In genomic region chr2:67991456-67991855, GRCh38 we compare ENCODE assay signal across 23 cellular contexts.
DNase-seq lines count a peak whose midpoint lies in the region; ATAC-seq, FAIRE-seq and TF ChIP-seq lines count a peak whose summit lies in the region.
"Had no signal": no experiment of that assay in that cellular context is flagged by ENCODE, and none has a peak within 500 bp of the region (broad histone marks: within the 10 kb centered on the region; RNA-seq: fewer than 3 reads in every experiment).

No MANE protein-coding gene starts in this region.

- dilution Hi-C loops in endothelial cell of umbilical vein (cut with MboI; ENCODE audit: extremely low pct_ligation_motif_present, low sequenced_read_pairs), result no loop called here

- CTCF ChIA-PET in endothelial cell of umbilical vein (lab: Charles Lee), result no interaction called here

- intact Hi-C loops in endothelial cell of umbilical vein (cut with micrococcal nuclease), result loop anchor here (5.0 to 10.0 kb wide), 2 partner anchors 117 to 879 kb away; no protein-coding TSS in a partner anchor

- H3K79me2 ChIP-seq in endothelial cell of umbilical vein (ENCODE audit: control insufficient read depth, insufficient read depth, low read length), result no peaks in the 10 kb centered on the region

- no peaks in the 10 kb centered on the region for H3K9me3 ChIP-seq in endothelial cell of umbilical vein (replicated peaks; ENCODE audit: control insufficient read depth, insufficient read depth, low read length)
- H3K9me3 ChIP-seq: A549 had no signal

- H3K4me3 ChIP-seq in AG10803 (ENCODE audit: low read length) (no peak overlapping the region), HFF-Myc (replicated peaks; ENCODE audit: low read depth, low read length) (no peak overlapping the region), endothelial cell of umbilical vein (replicated peaks in 1 of 3; ENCODE audit: insufficient read depth in 1 of 3, low read depth in 1 of 3, low read length in 3 of 3) (no peak overlapping the region)
- H3K4me3 ChIP-seq: A549, GM12878, GM23338 had no signal

- H4K20me1 ChIP-seq in endothelial cell of umbilical vein (replicated peaks; ENCODE audit: control insufficient read depth, extremely low read depth, insufficient read depth, low read length), result no peaks in the 10 kb centered on the region

- H3K27me3 ChIP-seq in endothelial cell of umbilical vein (ENCODE audit: control insufficient read depth in 2 of 2, insufficient read depth in 2 of 2, low read length in 2 of 2), result no peaks in the 10 kb centered on the region

- peak; percentile 31 for FAIRE-seq in endothelial cell of umbilical vein (lab: Jason Lieb, UNC)
- FAIRE-seq: A549, GM19239 had no signal

- POLR2A ChIA-PET in endothelial cell of umbilical vein (lab: Charles Lee), result no interaction called here

- no peaks in the 10 kb centered on the region for H3K9me1 ChIP-seq in endothelial cell of umbilical vein (replicated peaks; ENCODE audit: control insufficient read depth, extremely low read depth, insufficient read depth, low read length)

- ATAC-seq in left lobe of liver (no peak), HG03342 (IDR thresholded peaks at IDR 0.05; ENCODE audit: unreplicated experiment) (no peak)
- ATAC-seq: A549, GM12878, GM23338, HCT116 had no signal

- BruUV-seq in endothelial cell of umbilical vein (replicated peaks; lab: Mats Ljungman, UMichigan), result no TSS peak

- TF ChIP-seq POLR2A in endothelial cell of umbilical vein (IDR thresholded peaks at IDR 0.05; ENCODE audit: low read depth, low read length), result no peak

- DNase-seq in AG10803 (ENCODE audit: low read depth) (peak; percentile 70), HFF-Myc (ENCODE audit: extremely low read depth, low read depth) (peak; percentile 9), endothelial cell of umbilical vein (ENCODE audit: low read depth, low spot score) (no peak), fibroblast of peridontal ligament (ENCODE audit: extremely low read depth) (peak; percentile 18), left lobe of liver (ENCODE audit: low spot score) (no peak), nucleus accumbens (lab: John Stamatoyannopoulos, UW) (no peak)
- DNase-seq: 8988T; ACHN; C1 segment of cervical spinal cord; Caco-2; CD4-positive, alpha-beta memory T cell; DMS153; DND-41; EL; GDM1; H9; HFFc6 had no signal

- no peak overlapping the region for H3K4me2 ChIP-seq in endothelial cell of umbilical vein (ENCODE audit: insufficient read depth, low read length)
- H3K4me2 ChIP-seq: A549, GM23338 had no signal

- H3K4me1 ChIP-seq in endothelial cell of umbilical vein (ENCODE audit: control insufficient read depth, extremely low read depth, insufficient read depth, low read length), result no peaks in the 10 kb centered on the region
- H3K4me1 ChIP-seq: A549, Caco-2 had no signal

- H2AFZ ChIP-seq in endothelial cell of umbilical vein (ENCODE audit: low read depth, low read length), result no peak overlapping the region
- H2AFZ ChIP-seq: GM23338 had no signal

- H3K27ac ChIP-seq in endothelial cell of umbilical vein (ENCODE audit: insufficient read depth, low read depth, low read length), result no peak overlapping the region
- H3K27ac ChIP-seq: A549 had no signal

- no peaks in the 10 kb centered on the region for H3K36me3 ChIP-seq in endothelial cell of umbilical vein (ENCODE audit: control insufficient read depth in 2 of 2, extremely low read depth in 1 of 2, insufficient read depth in 2 of 2, low read length in 2 of 2)

- no peak overlapping the region for H3K9ac ChIP-seq in endothelial cell of umbilical vein (replicated peaks; ENCODE audit: extremely low read depth, insufficient read depth, low read length)

- TF ChIP-seq CTCF in AG10803 (conservative IDR thresholded peaks at IDR 0.05; ENCODE audit: low read length) (no peak), HFF-Myc (IDR thresholded peaks at IDR 0.05; ENCODE audit: low read depth, low read length, missing control alignments) (no peak), endothelial cell of umbilical vein (IDR thresholded peaks at IDR 0.05; ENCODE audit: extremely low read depth in 1 of 2, insufficient read depth in 1 of 2, low read depth in 1 of 2, low read length in 2 of 2) (no peak)

TF ChIP-seq in endothelial cell of umbilical vein, 7 proteins besides CTCF, POLR2A, EP300 and RAD21:
- no peak for TF ChIP-seq POLR2AphosphoS5 (IDR thresholded peaks at IDR 0.05; ENCODE audit: insufficient read depth, low read depth, low read length)
- no peak for TF ChIP-seq MYC (IDR thresholded peaks at IDR 0.05; ENCODE audit: low read depth, low read length)
- TF ChIP-seq FOS (IDR thresholded peaks at IDR 0.05; ENCODE audit: borderline replicate concordance, insufficient read depth, low read length), result no peak
- TF ChIP-seq GATA2 (IDR thresholded peaks at IDR 0.05; ENCODE audit: insufficient read depth, insufficient read length, low read depth, low read length), result no peak
- TF ChIP-seq JUN (IDR thresholded peaks at IDR 0.05; ENCODE audit: borderline replicate concordance, insufficient read depth, insufficient read length, low read depth), result no peak
- no peak for TF ChIP-seq MAX (IDR thresholded peaks at IDR 0.05; ENCODE audit: insufficient read depth, insufficient read length)
- TF ChIP-seq EZH2 (IDR thresholded peaks at IDR 0.05; ENCODE audit: borderline replicate concordance, low read depth, low read length, severe bottlenecking), result no peak

Comparison
In these comparisons a context has a peak if more than half of its experiments do, and no peak if none do; other contexts are left out.
1. DNase-seq: peak in AG10803 (single experiment), HFF-Myc (single experiment) and fibroblast of peridontal ligament (single experiment); none in endothelial cell of umbilical vein (single experiment), left lobe of liver (single experiment) and nucleus accumbens (0 of 56).